ENCODE assay signal across 27 cellular contexts in genomic region chr1:53657256-53657805, GRCh38.
DNase-seq lines count a peak whose midpoint lies in the region; ATAC-seq and TF ChIP-seq lines count a peak whose summit lies in the region.
"Had no signal": no experiment of that assay in that cellular context is flagged by ENCODE, and none has a peak within 500 bp of the region (broad histone marks: within the 10 kb centered on the region; RNA-seq: fewer than 3 reads in every experiment).

No MANE protein-coding gene starts in this region.

- H3K14ac ChIP-seq in IMR-90 (replicated peaks; ENCODE audit: low read depth, low read length), result no peak overlapping the region; the same call in 1 of the 2 replicates

- peak overlapping the region; percentile 15; the same call in 1 of the 2 replicates for H4K91ac ChIP-seq in IMR-90 (ENCODE audit: insufficient read depth, low read depth, low read length)

- no peak overlapping the region for H4K5ac ChIP-seq in IMR-90 (ENCODE audit: low read depth, low read length)

- intact Hi-C loops in IMR-90 (cut with micrococcal nuclease), result no loop called here

- in situ Hi-C loops in IMR-90 (cut with MboI; ENCODE audit: low sequenced_read_pairs), result no loop called here

- H3K27me3 ChIP-seq in BLaER1 (no peaks in the 10 kb centered on the region), IMR-90 (ENCODE audit: control insufficient read depth, insufficient read depth, low read length) (peaks cover 6% of the 10 kb centered on the region)
- H3K27me3 ChIP-seq: SJSA1 had no signal

- no peak overlapping the region for H3K27ac Mint-ChIP-seq in chondrocyte (ENCODE audit: unreplicated experiment)
- H3K27ac Mint-ChIP-seq in osteocyte (ENCODE audit: unreplicated experiment), result peak overlapping the region; percentile 16
- H3K27ac Mint-ChIP-seq: CD8-positive, alpha-beta T cell; IgD-negative memory B cell had no signal

- H3K4me3 ChIP-seq in BLaER1 (no peak overlapping the region), IMR-90 (ENCODE audit: insufficient read depth, low read depth, low read length) (no peak overlapping the region)
- H3K4me3 ChIP-seq: GM23248, SJSA1 had no signal

- H3K18ac ChIP-seq in IMR-90 (ENCODE audit: low read depth, low read length), result no peak overlapping the region

- H3K23ac ChIP-seq in IMR-90 (ENCODE audit: low read depth, low read length), result no peak overlapping the region

- H3K4me3 Mint-ChIP-seq in chondrocyte (ENCODE audit: unreplicated experiment) (no peak overlapping the region), osteocyte (ENCODE audit: unreplicated experiment) (no peak overlapping the region)
- H3K4me3 Mint-ChIP-seq: CD8-positive, alpha-beta T cell; IgD-negative memory B cell had no signal

- H2AFZ ChIP-seq in IMR-90 (replicated peaks; ENCODE audit: low read length, poor library complexity), result no peak overlapping the region
- H2AFZ ChIP-seq: GM23248 had no signal

- H4K20me1 ChIP-seq in BLaER1 (no peaks in the 10 kb centered on the region), IMR-90 (ENCODE audit: insufficient read depth, low read length) (peaks cover 21% of the 10 kb centered on the region; the same call in 1 of the 2 replicates)

- no peak overlapping the region for H2AK9ac ChIP-seq in IMR-90 (replicated peaks; ENCODE audit: low read depth, low read length, poor library complexity)

- H4K8ac ChIP-seq in IMR-90 (ENCODE audit: low read depth in 2 of 2, low read length in 2 of 2), result no peak overlapping the region

- WGBS in IMR-90 (ENCODE audit: extremely low coverage in 2 of 2, insufficient read length in 1 of 2), 2 experiments, result 92% methylated on average over 2 of the region's 6 CpGs; no CpG with 5 or more reads in 1 of the 2 experiments

- no peaks in the 10 kb centered on the region for H3K27me3 Mint-ChIP-seq in chondrocyte (ENCODE audit: low read depth)
- H3K27me3 Mint-ChIP-seq in osteocyte (ENCODE audit: unreplicated experiment), result no peaks in the 10 kb centered on the region

- TF ChIP-seq CTCF in IMR-90 (conservative IDR thresholded peaks at IDR 0.05; ENCODE audit: low read depth, low read length), result no peak
- no peak for TF ChIP-seq CTCF in chondrocyte (IDR thresholded peaks at IDR 0.05)
- no peak for TF ChIP-seq CTCF in osteocyte (IDR thresholded peaks at IDR 0.05)

- dilution Hi-C loops in IMR-90 (cut with HindIII; ENCODE audit: low sequenced_read_pairs, unreplicated experiment), result no loop called here

- H3K36me3 ChIP-seq in BLaER1, result no peaks in the 10 kb centered on the region
- H3K36me3 ChIP-seq in IMR-90 (ENCODE audit: control insufficient read depth, insufficient read depth, low read length), result no peaks in the 10 kb centered on the region; the same call in none of the 2 replicates
- H3K36me3 ChIP-seq: SJSA1 had no signal

- no peak overlapping the region for H3K27ac ChIP-seq in BLaER1
- H3K27ac ChIP-seq in IMR-90 (ENCODE audit: insufficient read depth, low read length), result no peak overlapping the region
- H3K27ac ChIP-seq: C4-2B, GM23248, KMS-11, SJSA1 had no signal

- no peaks in the 10 kb centered on the region for H3K9me3 ChIP-seq in BLaER1
- H3K9me3 ChIP-seq in IMR-90 (ENCODE audit: control insufficient read depth, insufficient read depth, low read length), result no peaks in the 10 kb centered on the region
- H3K9me3 ChIP-seq: SJSA1 had no signal

- no peaks in the 10 kb centered on the region for H3K9me3 Mint-ChIP-seq in chondrocyte (ENCODE audit: low read depth)
- H3K9me3 Mint-ChIP-seq in osteocyte (ENCODE audit: unreplicated experiment), result no peaks in the 10 kb centered on the region
- H3K9me3 Mint-ChIP-seq: CD8-positive, alpha-beta T cell; IgD-negative memory B cell had no signal

- no TSS peak for BruUV-seq in IMR-90 (replicated peaks; lab: Mats Ljungman, UMichigan)

- no peak for TF ChIP-seq POLR2A in IMR-90 (IDR thresholded peaks at IDR 0.05; ENCODE audit: low read depth, low read length)

- peaks cover 2 to 32% of the 10 kb centered on the region in 2 experiments for H3K79me1 ChIP-seq in IMR-90 (ENCODE audit: low read depth in 1 of 2, low read length in 2 of 2)

- CTCF ChIA-PET in IMR-90 (lab: Yijun Ruan, JAX), result interaction anchor here (1.1 kb wide), 1 partner anchor 76 kb away, joined by 3 read pairs; no protein-coding TSS in a partner anchor

- H3K4ac ChIP-seq in IMR-90 (ENCODE audit: low read depth, low read length), result peak overlapping the region; percentile 31

- H2BK20ac ChIP-seq in IMR-90 (ENCODE audit: low read depth, low read length), result peak overlapping the region; percentile 1; the same call in 1 of the 2 replicates

- H2BK15ac ChIP-seq in IMR-90 (ENCODE audit: low read depth, low read length), result peak overlapping the region; percentile 36; the same call in 1 of the 3 replicates

- H2BK5ac ChIP-seq in IMR-90 (ENCODE audit: low read depth, low read length, poor library complexity, severe bottlenecking), result no peak overlapping the region

- H3K56ac ChIP-seq in IMR-90 (ENCODE audit: extremely low read depth, insufficient read depth, low read length), result no peak overlapping the region

- H2AK5ac ChIP-seq in IMR-90 (ENCODE audit: low read depth, low read length), result peak overlapping the region; percentile 83

- H3K4me1 ChIP-seq in BLaER1 (peaks cover 22% of the 10 kb centered on the region), IMR-90 (ENCODE audit: control insufficient read depth, insufficient read depth, low read length) (peaks cover 25% of the 10 kb centered on the region)

- H3K4me1 Mint-ChIP-seq in chondrocyte (ENCODE audit: low read depth), result peaks cover 48% of the 10 kb centered on the region
- H3K4me1 Mint-ChIP-seq in osteocyte (ENCODE audit: unreplicated experiment), result peaks cover 79% of the 10 kb centered on the region
- H3K4me1 Mint-ChIP-seq: IgD-negative memory B cell had no signal

- H3K36me3 Mint-ChIP-seq in chondrocyte (ENCODE audit: low read depth) (no peaks in the 10 kb centered on the region), osteocyte (ENCODE audit: unreplicated experiment) (no peaks in the 10 kb centered on the region)
- H3K36me3 Mint-ChIP-seq: CD8-positive, alpha-beta T cell; IgD-negative memory B cell had no signal

- H2BK120ac ChIP-seq in IMR-90 (ENCODE audit: low read depth, low read length), result peak overlapping the region; percentile 9; the same call in 1 of the 2 replicates

- H3K4me2 ChIP-seq in BLaER1 (peak overlapping the region; percentile 56; the same call in 1 of the 2 replicates), IMR-90 (ENCODE audit: low read depth, low read length) (no peak overlapping the region)
- H3K4me2 ChIP-seq: KMS-11 had no signal

- TF ChIP-seq RAD21 in IMR-90 (IDR thresholded peaks at IDR 0.05; ENCODE audit: low read length), result no peak

- peaks cover 50% of the 10 kb centered on the region for H3K9me1 ChIP-seq in IMR-90 (ENCODE audit: insufficient read depth, low read length)

- POLR2A ChIA-PET in IMR-90 (lab: Charles Lee; ENCODE audit: unreplicated experiment), result no interaction called here

- DNase-seq in IMR-90 (no peak), chondrocyte (ENCODE audit: low spot score) (peak; percentile 43), osteocyte (ENCODE audit: extremely low spot score, unreplicated experiment) (no peak), GM19238 (ENCODE audit: insufficient read length, low spot score) (no peak), HUDEP-2 (lab: John Stamatoyannopoulos, UW; ENCODE audit: unreplicated experiment in 76 of 76) (no peak)
- DNase-seq: AML-193; CD8-positive, alpha-beta T cell; DMS 273 treated with DMSO at 0.1 percent for 48 hours; DMS79; GM23248; H7; NCI-H1092 treated with DMSO at 0.1 percent for 48 hours; NCI-H1436; NCI-H1930; NCI-H2107; NCI-H446 treated with DMSO at 0.1 percent for 48 hours; NCI-H82; NK-92 treated with Interleukin-12 subunit alpha and Interleukin-12 subunit beta, amount 100 ng/mL, for 24 hours; PC-3; Right ventricle myocardium superior had no signal

- no peak overlapping the region for H3K9ac ChIP-seq in BLaER1
- H3K9ac ChIP-seq in IMR-90 (ENCODE audit: low read depth, low read length), result no peak overlapping the region
- H3K9ac ChIP-seq: GM23248, KMS-11 had no signal

- ATAC-seq in IMR-90 (ENCODE audit: low read depth), result no peak
- ATAC-seq in HG02973 (IDR thresholded peaks at IDR 0.05; ENCODE audit: unreplicated experiment), result no peak
- ATAC-seq in GM21528 (IDR thresholded peaks at IDR 0.05; ENCODE audit: low FRiP score, unreplicated experiment), result no peak
- ATAC-seq: CD8-positive, alpha-beta T cell; PC-3 had no signal

TF ChIP-seq in IMR-90, 13 proteins besides CTCF, POLR2A, EP300 and RAD21:
- no peak for TF ChIP-seq RCOR1 (IDR thresholded peaks at IDR 0.05; ENCODE audit: insufficient replicate concordance, low read length)
- no peak for TF ChIP-seq BHLHE40 (IDR thresholded peaks at IDR 0.05; ENCODE audit: low read depth, low read length)
- no peak for TF ChIP-seq CHD1 (IDR thresholded peaks at IDR 0.05; ENCODE audit: low read depth, low read length)
- TF ChIP-seq NFE2L2 (IDR thresholded peaks at IDR 0.05; ENCODE audit: low read depth, low read length), result no peak
- no peak for TF ChIP-seq FOS (IDR thresholded peaks at IDR 0.05; ENCODE audit: low read depth, low read length)
- no peak for TF ChIP-seq MAZ (IDR thresholded peaks at IDR 0.05; ENCODE audit: borderline replicate concordance, low read depth, low read length)
- TF ChIP-seq MXI1 (IDR thresholded peaks at IDR 0.05; ENCODE audit: borderline replicate concordance, low read depth, low read length), result no peak
- TF ChIP-seq SMC3 (IDR thresholded peaks at IDR 0.05; ENCODE audit: low read depth, low read length), result no peak
- no peak for TF ChIP-seq CEBPB (IDR thresholded peaks at IDR 0.05; ENCODE audit: low read depth, low read length)
- TF ChIP-seq RFX5 (IDR thresholded peaks at IDR 0.05; ENCODE audit: low read depth, low read length), result no peak
- TF ChIP-seq USF2 (IDR thresholded peaks at IDR 0.05; ENCODE audit: low read depth, low read length), result no peak
- TF ChIP-seq MAFK (IDR thresholded peaks at IDR 0.05; ENCODE audit: low read depth, low read length), result no peak
- TF ChIP-seq, protein P1, sequence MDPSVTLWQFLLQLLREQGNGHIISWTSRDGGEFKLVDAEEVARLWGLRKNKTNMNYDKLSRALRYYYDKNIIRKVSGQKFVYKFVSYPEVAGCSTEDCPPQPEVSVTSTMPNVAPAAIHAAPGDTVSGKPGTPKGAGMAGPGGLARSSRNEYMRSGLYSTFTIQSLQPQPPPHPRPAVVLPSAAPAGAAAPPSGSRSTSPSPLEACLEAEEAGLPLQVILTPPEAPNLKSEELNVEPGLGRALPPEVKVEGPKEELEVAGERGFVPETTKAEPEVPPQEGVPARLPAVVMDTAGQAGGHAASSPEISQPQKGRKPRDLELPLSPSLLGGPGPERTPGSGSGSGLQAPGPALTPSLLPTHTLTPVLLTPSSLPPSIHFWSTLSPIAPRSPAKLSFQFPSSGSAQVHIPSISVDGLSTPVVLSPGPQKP (IDR thresholded peaks at IDR 0.05; ENCODE audit: borderline replicate concordance, low read depth, low read length), result no peak
